ENCODE assay signal across 19 cellular contexts in the genomic region with DNA sequence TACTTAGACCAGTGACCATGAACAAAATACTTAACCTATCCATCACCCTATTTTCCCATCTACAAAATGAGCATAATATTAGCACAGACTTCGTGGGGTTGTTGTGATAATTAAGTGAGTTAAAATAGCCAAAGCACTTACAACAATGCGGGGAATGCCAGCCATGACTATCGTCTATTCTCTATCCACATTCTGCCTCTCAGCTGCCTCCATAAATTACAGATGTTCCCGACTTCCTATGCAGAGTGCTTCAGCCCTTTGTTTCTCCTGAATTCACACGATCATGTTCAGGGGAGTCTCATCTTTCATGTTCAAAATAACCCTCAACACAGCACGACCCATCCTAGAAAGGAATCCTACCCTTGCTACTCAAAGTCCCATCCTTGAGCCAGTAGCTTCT.
"Had no signal": no experiment of that assay in that cellular context is flagged by ENCODE, and none has a peak within 500 bp of the region (broad histone marks: within the 10 kb centered on the region; RNA-seq: fewer than 3 reads in every experiment).

No MANE protein-coding gene starts in this region.

- H3K4me3 ChIP-seq: dorsolateral prefrontal cortex, hepatocyte, skin epidermis, testis, tibial nerve, upper lobe of right lung, vagina had no signal

- H3K36me3 ChIP-seq: tibial nerve, upper lobe of right lung, vagina had no signal

- DNase-seq: cortex of kidney; dorsolateral prefrontal cortex; effector CD8-positive, alpha-beta T cell; foreskin melanocyte; head of caudate nucleus; left colon; mesendoderm; natural killer cell; stimulated activated CD4-positive, alpha-beta T cell treated with anti-CD3 and anti-CD28 coated beads, Interleukin-2, amount 100 ng/mL, for 24 hours; stimulated activated CD4-positive, alpha-beta T cell treated with anti-CD3 and anti-CD28 coated beads, Interleukin-4, amount 100 ng/mL, for 4 hours; stimulated activated naive B cell treated with anti-CD40 and anti-IgM and Interleukin-4, amounts not matched to agents 10 μg/mL and 1 μg/mL and 100 μg/mL, for 72 hours; stimulated activated naive CD8-positive, alpha-beta T cell treated with anti-CD3 and anti-CD28 coated beads, Interleukin-15, amount 100 ng/mL, for 72 hours; testis; upper lobe of right lung had no signal

- H3K4me1 ChIP-seq: testis, tibial nerve, upper lobe of right lung, vagina had no signal

- H3K4me3 Mint-ChIP-seq: natural killer cell; stimulated activated naive B cell treated with anti-CD40 and anti-IgM and Interleukin-4, amounts not matched to agents 10 μg/mL and 1 μg/mL and 100 μg/mL, for 72 hours; stimulated activated naive CD8-positive, alpha-beta T cell treated with anti-CD3 and anti-CD28 coated beads, Interleukin-15, amount 100 ng/mL, for 72 hours had no signal

- H3K9me3 ChIP-seq: testis, upper lobe of right lung, vagina had no signal

- H3K27me3 ChIP-seq: hepatocyte, testis, tibial nerve, upper lobe of right lung, vagina had no signal

- H3K27me3 Mint-ChIP-seq: stimulated activated naive B cell treated with anti-CD40 and anti-IgM and Interleukin-4, amounts not matched to agents 10 μg/mL and 1 μg/mL and 100 μg/mL, for 72 hours had no signal

- H3K4me2 ChIP-seq: hepatocyte had no signal

- H2AFZ ChIP-seq: hepatocyte had no signal

- H3K79me2 ChIP-seq: hepatocyte had no signal

- H3K36me3 Mint-ChIP-seq: natural killer cell; stimulated activated naive B cell treated with anti-CD40 and anti-IgM and Interleukin-4, amounts not matched to agents 10 μg/mL and 1 μg/mL and 100 μg/mL, for 72 hours had no signal

- H3K27ac ChIP-seq: dorsolateral prefrontal cortex, hepatocyte, skin epidermis, testis, tibial nerve, upper lobe of right lung, vagina had no signal

- ATAC-seq: left colon; natural killer cell; sciatic nerve; stimulated activated naive B cell treated with anti-CD40 and anti-IgM and Interleukin-4, amounts not matched to agents 10 μg/mL and 1 μg/mL and 100 μg/mL, for 72 hours; stimulated activated naive CD8-positive, alpha-beta T cell treated with anti-CD3 and anti-CD28 coated beads, Interleukin-15, amount 100 ng/mL, for 72 hours; upper lobe of right lung had no signal

- H3K4me1 Mint-ChIP-seq: natural killer cell; stimulated activated naive B cell treated with anti-CD40 and anti-IgM and Interleukin-4, amounts not matched to agents 10 μg/mL and 1 μg/mL and 100 μg/mL, for 72 hours; stimulated activated naive CD8-positive, alpha-beta T cell treated with anti-CD3 and anti-CD28 coated beads, Interleukin-15, amount 100 ng/mL, for 72 hours had no signal

- H3K27ac Mint-ChIP-seq: natural killer cell; stimulated activated naive B cell treated with anti-CD40 and anti-IgM and Interleukin-4, amounts not matched to agents 10 μg/mL and 1 μg/mL and 100 μg/mL, for 72 hours; stimulated activated naive CD8-positive, alpha-beta T cell treated with anti-CD3 and anti-CD28 coated beads, Interleukin-15, amount 100 ng/mL, for 72 hours had no signal
